18 cellular contexts compared by ENCODE assay signal in genomic region chr4:80270321-80270720, GRCh38. TPM values are rescaled to one million over a fixed set of nuclear protein-coding genes. Genes with fewer than 3 reads are reported as not detected.
DNase-seq lines count a peak whose midpoint lies in the region; ATAC-seq and TF ChIP-seq lines count a peak whose summit lies in the region.
"Had no signal": no experiment of that assay in that cellular context is flagged by ENCODE, and none has a peak within 500 bp of the region (broad histone marks: within the 10 kb centered on the region; RNA-seq: fewer than 3 reads in every experiment).

No MANE protein-coding gene starts in this region.

- no peak overlapping the region for H3K9ac ChIP-seq in IMR-90 (ENCODE audit: low read depth, low read length)
- H3K9ac ChIP-seq in skeletal muscle satellite cell (ENCODE audit: low read depth, low read length), result peak overlapping the region; percentile 92

- H3K14ac ChIP-seq in IMR-90 (replicated peaks; ENCODE audit: low read depth, low read length), result 0 out of 2 replicates have a peak overlapping the region, but pooled peaks have one; percentile 19

- H3K9me3 ChIP-seq in IMR-90 (ENCODE audit: control insufficient read depth, insufficient read depth, low read length) (no peaks in the 10 kb centered on the region), skeletal muscle satellite cell (replicated peaks; ENCODE audit: low read length) (no peaks in the 10 kb centered on the region)
- H3K9me3 ChIP-seq: BE2C, SJSA1 had no signal

- no peak overlapping the region for H2BK20ac ChIP-seq in IMR-90 (ENCODE audit: low read depth, low read length)

- no peak for TF ChIP-seq RAD21 in IMR-90 (IDR thresholded peaks at IDR 0.05; ENCODE audit: low read length)

- no peak overlapping the region for H4K91ac ChIP-seq in IMR-90 (ENCODE audit: insufficient read depth, low read depth, low read length)

- intact Hi-C loops in IMR-90 (cut with micrococcal nuclease), result no loop called here

- no TSS peak for BruUV-seq in IMR-90 (replicated peaks; lab: Mats Ljungman, UMichigan)

- H3K4me1 ChIP-seq in IMR-90 (ENCODE audit: control insufficient read depth, insufficient read depth, low read length) (peaks cover 4% of the 10 kb centered on the region), skeletal muscle satellite cell (ENCODE audit: control insufficient read depth, insufficient read depth, low read length) (peaks cover 47% of the 10 kb centered on the region)
- H3K4me1 ChIP-seq: BE2C had no signal

- dilution Hi-C loops in IMR-90 (cut with HindIII; ENCODE audit: low sequenced_read_pairs, unreplicated experiment), result no loop called here

- no CpG with 5 or more reads among the region's 2 CpGs for WGBS in IMR-90 (ENCODE audit: extremely low coverage in 2 of 2, insufficient read length in 1 of 2), 2 experiments

- no peak overlapping the region for H2AFZ ChIP-seq in IMR-90 (replicated peaks; ENCODE audit: low read length, poor library complexity)

- H3K4ac ChIP-seq in IMR-90 (ENCODE audit: low read depth, low read length), result no peak overlapping the region

- in situ Hi-C loops in IMR-90 (cut with MboI; ENCODE audit: low sequenced_read_pairs), result no loop called here

- H3K4me3 ChIP-seq in AG10803 (ENCODE audit: low read length) (peak overlapping the region; percentile 78), IMR-90 (ENCODE audit: insufficient read depth, low read depth, low read length) (peak overlapping the region; percentile 27), skeletal muscle satellite cell (ENCODE audit: low read length) (peak overlapping the region; percentile 77)
- H3K4me3 ChIP-seq: SJSA1 had no signal

- H2BK15ac ChIP-seq in IMR-90 (ENCODE audit: low read depth, low read length), result no peak overlapping the region

- no peak overlapping the region for H2BK120ac ChIP-seq in IMR-90 (ENCODE audit: low read depth, low read length)

- peaks cover 45% of the 10 kb centered on the region; the same call in 1 of the 2 replicates for H4K20me1 ChIP-seq in IMR-90 (ENCODE audit: insufficient read depth, low read length)

- ATAC-seq in IMR-90 (ENCODE audit: low read depth), result no peak

- no peak for TF ChIP-seq POLR2A in IMR-90 (IDR thresholded peaks at IDR 0.05; ENCODE audit: low read depth, low read length)

- no peak for DNase-seq in AG10803 (ENCODE audit: low read depth)
- no peak for DNase-seq in IMR-90
- DNase-seq in fibroblast of gingiva (ENCODE audit: low read depth), result peak; percentile 63
- no peak for DNase-seq in NCI-H526 treated with DMSO at 0.1 percent for 48 hours (lab: John Stamatoyannopoulos, UW)
- DNase-seq in activated CD4-positive, CD25-positive, alpha-beta regulatory T cell treated with anti-CD3 and anti-CD28 coated beads, Interleukin-2, amount 50 U/mL, for 72 hours, result no peak
- DNase-seq in OCI-M2 (lab: John Stamatoyannopoulos, UW; ENCODE audit: unreplicated experiment), result no peak
- DNase-seq: BE2C; CD4-positive, alpha-beta T cell; DMS53; KBM-7; NCI-H1105 treated with DMSO at 0.1 percent for 48 hours; NCI-H1694; NCI-H510A; NCI-H82; SW 1271 had no signal

- no peak overlapping the region for H4K8ac ChIP-seq in IMR-90 (ENCODE audit: low read depth in 2 of 2, low read length in 2 of 2)

- 0 out of 2 replicates have a peak, but pooled peaks cover 3% of the 10 kb centered on the region for H3K9me1 ChIP-seq in IMR-90 (ENCODE audit: insufficient read depth, low read length)

- CTCF ChIA-PET in IMR-90 (lab: Yijun Ruan, JAX), result interaction anchor here (0.5 to 1.6 kb wide), 4 partner anchors 10 to 68 kb away, joined by 3 to 4 read pairs (median 3); no protein-coding TSS in a partner anchor

- H2AK9ac ChIP-seq in IMR-90 (replicated peaks; ENCODE audit: low read depth, low read length, poor library complexity), result no peak overlapping the region

- POLR2A ChIA-PET in IMR-90 (lab: Charles Lee; ENCODE audit: unreplicated experiment), result interaction anchor here (1.2 kb wide), 1 partner anchor 15 kb away, joined by 3 read pairs; no protein-coding TSS in a partner anchor

- H3K4me2 ChIP-seq in IMR-90 (ENCODE audit: low read depth, low read length) (peak overlapping the region; percentile 85), skeletal muscle satellite cell (ENCODE audit: low read length) (peak overlapping the region; percentile 92)

- peaks cover 0 to 3% of the 10 kb centered on the region in 2 experiments; a peak in 1 of 4 replicates for H3K79me1 ChIP-seq in IMR-90 (ENCODE audit: low read depth in 1 of 2, low read length in 2 of 2)

- no peak overlapping the region for H3K56ac ChIP-seq in IMR-90 (ENCODE audit: extremely low read depth, insufficient read depth, low read length)

- H2BK5ac ChIP-seq in IMR-90 (ENCODE audit: low read depth, low read length, poor library complexity, severe bottlenecking), result peak overlapping the region; percentile 95

- H3K23ac ChIP-seq in IMR-90 (ENCODE audit: low read depth, low read length), result no peak overlapping the region; the same call in 1 of the 2 replicates

- H4K5ac ChIP-seq in IMR-90 (ENCODE audit: low read depth, low read length), result no peak overlapping the region

- H2AK5ac ChIP-seq in IMR-90 (ENCODE audit: low read depth, low read length), result no peak overlapping the region

- no peak overlapping the region; the same call in 1 of the 2 replicates for H3K27ac ChIP-seq in IMR-90 (ENCODE audit: insufficient read depth, low read length)
- H3K27ac ChIP-seq: SJSA1 had no signal

- H3K27me3 ChIP-seq in IMR-90 (ENCODE audit: control insufficient read depth, insufficient read depth, low read length) (no peaks in the 10 kb centered on the region), skeletal muscle satellite cell (ENCODE audit: control insufficient read depth, insufficient read depth, low read length) (no peaks in the 10 kb centered on the region)
- H3K27me3 ChIP-seq: SJSA1 had no signal

- H3K18ac ChIP-seq in IMR-90 (ENCODE audit: low read depth, low read length), result no peak overlapping the region

- peaks cover 4% of the 10 kb centered on the region; the same call in 1 of the 2 replicates for H3K36me3 ChIP-seq in IMR-90 (ENCODE audit: control insufficient read depth, insufficient read depth, low read length)
- H3K36me3 ChIP-seq in skeletal muscle satellite cell (ENCODE audit: insufficient read depth, low read length), result peaks cover 39% of the 10 kb centered on the region
- H3K36me3 ChIP-seq: BE2C had no signal

- TF ChIP-seq CTCF in AG10803 (conservative IDR thresholded peaks at IDR 0.05; ENCODE audit: low read length) (no peak), IMR-90 (conservative IDR thresholded peaks at IDR 0.05; ENCODE audit: low read depth, low read length) (no peak)

TF ChIP-seq in IMR-90, 13 proteins besides CTCF, POLR2A, EP300 and RAD21:
- no peak for TF ChIP-seq MXI1 (IDR thresholded peaks at IDR 0.05; ENCODE audit: borderline replicate concordance, low read depth, low read length)
- no peak for TF ChIP-seq FOS (IDR thresholded peaks at IDR 0.05; ENCODE audit: low read depth, low read length)
- peak; percentile 31; the same call in 1 of the 2 replicates for TF ChIP-seq CEBPB (IDR thresholded peaks at IDR 0.05; ENCODE audit: low read depth, low read length)
- no peak for TF ChIP-seq CHD1 (IDR thresholded peaks at IDR 0.05; ENCODE audit: low read depth, low read length)

RNA-seq across cellular contexts. Expression of gene FGF5, which starts 3.9 kb away (rescaled TPM):
- 18.6 and 35.8 TPM in 2 replicates for total RNA-seq in IMR-90 (2012; rRNA removed)
- 42.1 and 77.7 TPM in 2 replicates for polyA plus RNA-seq in IMR-90 (2012; rRNA removed)
- 11.3 and 17.6 TPM in 2 replicates for polyA plus RNA-seq in IMR-90 (2012; cell fraction: cytosol; rRNA removed)
- polyA plus RNA-seq in IMR-90 (2012; cell fraction: nucleus; rRNA removed; ENCODE audit: low replicate concordance), result 10.5 and 16.3 TPM in 2 replicates
- 6.1 and 7.2 TPM in 2 replicates for total RNA-seq in skeletal muscle satellite cell (2012; rRNA removed)
- total RNA-seq: A673 had no signal

Comparison
In these comparisons a context has a peak if more than half of its experiments do, and no peak if none do; other contexts are left out.
1. H3K4me3 ChIP-seq: peak in every context shown above with its lines; median percentile 78 in AG10803; 77 in skeletal muscle satellite cell; 27 in IMR-90.